Comparison of ENCODE assay signal across 10 cellular contexts in the genomic region with DNA sequence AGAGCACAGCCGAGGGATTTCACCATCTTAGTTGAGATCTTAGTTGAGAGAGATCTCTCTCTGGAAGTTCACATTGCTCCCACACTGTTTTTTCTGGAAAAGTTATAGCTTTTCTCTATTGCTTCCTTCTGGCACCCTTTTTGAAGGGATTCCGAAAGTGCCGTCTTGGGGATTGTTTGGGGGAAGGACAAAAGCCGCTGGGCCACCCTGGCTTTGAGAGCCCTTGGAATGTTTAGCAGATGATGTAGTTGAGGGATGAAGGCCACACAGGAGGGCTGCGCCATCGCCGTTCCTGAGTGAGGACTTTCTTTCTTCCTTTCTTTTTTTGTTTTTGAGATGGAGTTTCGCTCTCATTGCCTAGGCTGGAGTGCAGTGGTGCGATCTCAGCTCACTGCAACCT. TPM values are rescaled to one million over a fixed set of nuclear protein-coding genes. Genes with fewer than 3 reads are reported as not detected.
DNase-seq lines count a peak whose midpoint lies in the region; ATAC-seq and TF ChIP-seq lines count a peak whose summit lies in the region.
"Had no signal": no experiment of that assay in that cellular context is flagged by ENCODE, and none has a peak within 500 bp of the region (broad histone marks: within the 10 kb centered on the region; RNA-seq: fewer than 3 reads in every experiment).

No MANE protein-coding gene starts in this region.

- H3K9me3 ChIP-seq in heart right ventricle (no peaks in the 10 kb centered on the region), neutrophil (no peaks in the 10 kb centered on the region), vagina (no peaks in the 10 kb centered on the region)
- H3K9me3 ChIP-seq: BE2C had no signal

- TF ChIP-seq CTCF in heart right ventricle (IDR thresholded peaks at IDR 0.05): no peak
- TF ChIP-seq CTCF in neutrophil (IDR thresholded peaks at IDR 0.05): no peak
- no peak for TF ChIP-seq CTCF in vagina (IDR thresholded peaks at IDR 0.05)

- H3K4me3 Mint-ChIP-seq in effector memory CD8-positive, alpha-beta T cell: peak overlapping the region; percentile 80 to 81

- H3K36me3 ChIP-seq in heart right ventricle (no peaks in the 10 kb centered on the region), neutrophil (peaks cover 24% of the 10 kb centered on the region), vagina (no peaks in the 10 kb centered on the region)
- H3K36me3 ChIP-seq: BE2C had no signal

- peaks cover 78 to 88% of the 10 kb centered on the region in 2 donors for H3K4me1 Mint-ChIP-seq in effector memory CD8-positive, alpha-beta T cell (ENCODE audit: low read depth in 2 of 2)

- H3K27me3 ChIP-seq in heart right ventricle: no peaks in the 10 kb centered on the region
- H3K27me3 ChIP-seq in neutrophil: no peaks in the 10 kb centered on the region
- no peaks in the 10 kb centered on the region for H3K27me3 ChIP-seq in vagina
- H3K27me3 ChIP-seq: BE2C had no signal

- H3K4me1 ChIP-seq in heart right ventricle: peaks cover 31 to 96% (median 78%) of the 10 kb centered on the region in 9 donors
- peaks cover 98% of the 10 kb centered on the region in 2 experiments for H3K4me1 ChIP-seq in neutrophil (ENCODE audit: control insufficient read depth in 1 of 2, insufficient read depth in 1 of 2, low read depth in 1 of 2, low read length in 1 of 2)
- peaks cover 98% of the 10 kb centered on the region for H3K4me1 ChIP-seq in vagina

- H3K27ac ChIP-seq in heart right ventricle (peak overlapping the region in 9 of 10 donors; percentile 14 to 81 (median 66)), neutrophil (peak overlapping the region; percentile 86), vagina (peak overlapping the region; percentile 83)

- intact Hi-C loops in heart right ventricle (cut with DNase I) (loop anchor here in 1 of 10 donors (5.0 kb wide), 1 partner anchor 35 kb away; no protein-coding TSS in a partner anchor), left cardiac atrium (cut with DNase I) (loop anchor here in 1 of 2 donors (5.0 kb wide), 1 partner anchor 35 kb away; no protein-coding TSS in a partner anchor), vagina (cut with DNase I) (no loop called here)

- H3K9me3 Mint-ChIP-seq in effector memory CD8-positive, alpha-beta T cell: no peaks in the 10 kb centered on the region

- peak overlapping the region in 1 of 10 donors; percentile 8 for H3K4me3 ChIP-seq in heart right ventricle
- H3K4me3 ChIP-seq in neutrophil (ENCODE audit: low read depth in 1 of 2, low read length in 1 of 2): peak overlapping the region in 1 of 2 experiments; percentile 14
- H3K4me3 ChIP-seq in vagina: peak overlapping the region in 1 of 2 donors; percentile 17

- peaks cover 18% of the 10 kb centered on the region for H3K36me3 Mint-ChIP-seq in effector memory CD8-positive, alpha-beta T cell (ENCODE audit: insufficient read depth)

- 70 to 81% methylated on average over 9 of the region's 9 CpGs for WGBS in heart right ventricle, 2 donors

- ATAC-seq in heart right ventricle (no peak), left cardiac atrium (no peak), GM18909 (IDR thresholded peaks at IDR 0.05; ENCODE audit: poor library complexity, unreplicated experiment) (no peak)
- no peak for ATAC-seq in effector memory CD8-positive, alpha-beta T cell (replicated peaks)

- H3K27me3 Mint-ChIP-seq in effector memory CD8-positive, alpha-beta T cell: no peaks in the 10 kb centered on the region

- peak overlapping the region; percentile 96 to 97 for H3K27ac Mint-ChIP-seq in effector memory CD8-positive, alpha-beta T cell

- TF ChIP-seq POLR2A in vagina (IDR thresholded peaks at IDR 0.05): no peak

- no peak for DNase-seq in heart right ventricle
- DNase-seq in left cardiac atrium: no peak
- no peak for DNase-seq in effector memory CD8-positive, alpha-beta T cell
- DNase-seq in vagina (ENCODE audit: extremely low spot score in 2 of 2): no peak
- DNase-seq in NCI-H1694 treated with DMSO at 0.1 percent for 48 hours (lab: John Stamatoyannopoulos, UW): no peak
- DNase-seq in HT-29 (ENCODE audit: low spot score): no peak
- DNase-seq: activated CD8-positive, alpha-beta memory T cell treated with anti-CD3 and anti-CD28 coated beads, Interleukin-2, amount 50 U/mL, for 4 hours had no signal

RNA-seq across cellular contexts. Expression of a gene that starts 17.7 kb away (rescaled TPM):
- 10 to 100 TPM; 11.2 to 25.5 (median 16.2) TPM for total RNA-seq in heart right ventricle
- polyA plus RNA-seq in heart right ventricle: 1 to 10 TPM; 5.0 to 9.4 TPM
- total RNA-seq in left cardiac atrium: 10 to 100 TPM; 29.4 to 37.7 TPM
- total RNA-seq in vagina: 50.1 TPM
- total RNA-seq in HT-29 (2014; rRNA removed; shearing (Covaris generic)): 59.2 and 62.9 TPM in 2 replicates
